ENCODE assay signal across 8 cellular contexts in the genomic region with DNA sequence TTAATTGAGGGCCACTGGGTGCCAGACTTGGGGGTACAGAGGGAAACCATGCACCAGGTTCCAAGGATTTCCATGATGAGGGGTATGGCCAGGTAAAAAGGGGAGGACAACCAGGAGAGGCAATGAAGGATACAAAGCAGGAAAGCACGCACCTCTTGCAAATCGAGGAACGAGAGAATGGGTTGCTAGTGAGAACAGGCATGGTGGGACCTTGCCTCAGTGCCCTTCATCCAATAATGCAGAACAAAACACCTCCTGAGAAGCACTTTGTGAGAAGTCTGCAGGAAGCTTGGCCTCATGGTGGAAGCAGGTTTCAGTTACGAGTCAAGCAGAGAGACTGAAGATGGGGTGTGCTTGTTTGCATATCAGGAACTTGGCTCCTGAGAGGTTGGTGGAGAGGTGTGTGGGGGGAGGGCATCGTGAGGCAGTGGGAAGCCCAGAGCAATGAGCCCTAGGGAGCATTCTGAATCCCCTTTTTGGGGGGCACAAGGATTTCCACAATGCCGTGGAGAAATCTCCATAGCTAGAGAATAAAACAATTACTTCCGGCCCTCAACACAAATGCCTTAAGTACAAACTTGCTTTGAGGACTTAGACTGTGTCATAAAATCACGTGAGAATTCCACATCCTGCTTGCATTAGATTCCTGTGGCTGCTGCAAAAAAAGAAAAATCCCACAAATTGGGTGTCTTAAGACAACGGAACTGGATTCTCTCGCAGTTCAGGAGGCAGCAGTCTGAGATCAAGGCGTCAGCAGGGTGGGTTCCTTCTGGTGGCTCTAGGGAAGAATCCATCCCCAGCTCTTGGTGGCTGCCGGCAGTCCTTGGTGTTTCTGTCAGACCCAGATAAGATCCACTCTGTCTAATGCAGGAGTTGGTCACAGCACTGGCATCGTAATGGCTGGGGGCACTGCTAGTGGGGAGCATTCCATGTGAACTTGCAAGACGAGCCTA. TPM values are rescaled to one million over a fixed set of nuclear protein-coding genes. Genes with fewer than 3 reads are reported as not detected.
DNase-seq lines count a peak whose midpoint lies in the region; ATAC-seq and TF ChIP-seq lines count a peak whose summit lies in the region.

No MANE protein-coding gene starts in this region.

- DNase-seq in AG04449 (ENCODE audit: low read depth, low spot score) (peak; percentile 92), H9 (peak; percentile 43), kidney epithelial cell (ENCODE audit: low read depth) (peak; percentile 88), upper lobe of left lung (peak in 1 of 2 donors; percentile 46), NCI-H1694 treated with DMSO at 0.1 percent for 48 hours (lab: John Stamatoyannopoulos, UW) (no peak), HuH-7.5 (ENCODE audit: low spot score) (no peak)
- no peak for DNase-seq in activated naive CD8-positive, alpha-beta T cell treated with anti-CD3 and anti-CD28 coated beads, Interleukin-2, amount 50 U/mL, for 24 hours
- DNase-seq in activated T-helper 2 cell treated with anti-CD3 and anti-CD28 coated beads, Interferon-gamma antibody, Interleukin-2, Interleukin-4, amounts not matched to agents 10 μg/mL and 5 μg/mL and 100 μg/mL, durations not matched to agents 14 hours and 24 hours and 36 hours (ENCODE audit: low spot score), result no peak

- no peak overlapping the region for H4K8ac ChIP-seq in H9 (replicated peaks; ENCODE audit: insufficient read length, low read depth, low read length)

- H4K20me1 ChIP-seq in H9 (ENCODE audit: control insufficient read depth, insufficient read depth, insufficient read length), result no peaks in the 10 kb centered on the region

- H3K4me1 Mint-ChIP-seq in H9, result peaks cover 18 to 33% of the 10 kb centered on the region in 2 experiments
- H3K4me1 Mint-ChIP-seq in activated naive CD8-positive, alpha-beta T cell treated with anti-CD3 and anti-CD28 coated beads, Interleukin-2, amount 50 U/mL, for 24 hours, result peaks cover 21% of the 10 kb centered on the region
- H3K4me1 Mint-ChIP-seq in activated T-helper 2 cell treated with anti-CD3 and anti-CD28 coated beads, Interferon-gamma antibody, Interleukin-2, Interleukin-4, amounts not matched to agents 10 μg/mL and 5 μg/mL and 100 μg/mL, durations not matched to agents 14 hours and 24 hours and 36 hours (ENCODE audit: low read depth), result peaks cover 11% of the 10 kb centered on the region

- H3K23ac ChIP-seq in H9 (ENCODE audit: insufficient read length, low read depth, low read length), result no peak overlapping the region

- no peaks in the 10 kb centered on the region for H3K36me3 ChIP-seq in kidney epithelial cell (ENCODE audit: control insufficient read depth, insufficient read depth, low read length)
- H3K36me3 ChIP-seq in upper lobe of left lung, result no peaks in the 10 kb centered on the region

- no peak overlapping the region for H3K4me2 ChIP-seq in H9 (ENCODE audit: insufficient read depth, insufficient read length, low read length)

- no peaks in the 10 kb centered on the region for H3K79me2 ChIP-seq in H9 (ENCODE audit: insufficient read depth, low read length)

- H3K23me2 ChIP-seq in H9 (ENCODE audit: insufficient read length, low read depth, low read length, poor library complexity, severe bottlenecking), result no peaks in the 10 kb centered on the region

- H3K27me3 ChIP-seq in H9 (ENCODE audit: insufficient read depth, low read length) (no peaks in the 10 kb centered on the region), kidney epithelial cell (ENCODE audit: control insufficient read depth, insufficient read depth, low read length) (peaks cover 4% of the 10 kb centered on the region), upper lobe of left lung (no peaks in the 10 kb centered on the region)

- H4K5ac ChIP-seq in H9 (ENCODE audit: insufficient read length, low read depth, low read length), result no peak overlapping the region

- peak overlapping the region in 2 of 3 experiments; percentile 45 to 61; a peak in 2 of 7 replicates for H3K27ac Mint-ChIP-seq in H9
- no peak overlapping the region for H3K27ac Mint-ChIP-seq in activated naive CD8-positive, alpha-beta T cell treated with anti-CD3 and anti-CD28 coated beads, Interleukin-2, amount 50 U/mL, for 24 hours
- H3K27ac Mint-ChIP-seq in activated T-helper 2 cell treated with anti-CD3 and anti-CD28 coated beads, Interferon-gamma antibody, Interleukin-2, Interleukin-4, amounts not matched to agents 10 μg/mL and 5 μg/mL and 100 μg/mL, durations not matched to agents 14 hours and 24 hours and 36 hours, result no peak overlapping the region

- no peak overlapping the region for H3K14ac ChIP-seq in H9 (ENCODE audit: insufficient read depth, low read length)

- H3K27ac ChIP-seq in H9 (ENCODE audit: insufficient read length, low read depth, low read length), result no peak overlapping the region
- peak overlapping the region in 2 of 4 donors; percentile 28 to 40 for H3K27ac ChIP-seq in upper lobe of left lung

- H3K4me3 ChIP-seq in AG04449 (ENCODE audit: low read depth, low read length) (peak overlapping the region; percentile 55), kidney epithelial cell (ENCODE audit: low read depth, low read length) (no peak overlapping the region), upper lobe of left lung (peak overlapping the region in 3 of 4 donors; percentile 16 to 32 (median 22))

- H3K4me3 Mint-ChIP-seq in H9, result peak overlapping the region in 1 of 2 experiments; percentile 27; a peak in 1 of 5 replicates
- H3K4me3 Mint-ChIP-seq in activated naive CD8-positive, alpha-beta T cell treated with anti-CD3 and anti-CD28 coated beads, Interleukin-2, amount 50 U/mL, for 24 hours, result peak overlapping the region; percentile 51
- no peak overlapping the region for H3K4me3 Mint-ChIP-seq in activated T-helper 2 cell treated with anti-CD3 and anti-CD28 coated beads, Interferon-gamma antibody, Interleukin-2, Interleukin-4, amounts not matched to agents 10 μg/mL and 5 μg/mL and 100 μg/mL, durations not matched to agents 14 hours and 24 hours and 36 hours (ENCODE audit: low read depth)

- no peak overlapping the region for H3T11ph ChIP-seq in H9 (ENCODE audit: low read length)

- peaks cover 10% of the 10 kb centered on the region for H3K27me3 Mint-ChIP-seq in H9 (ENCODE audit: low read depth)
- peaks cover 3% of the 10 kb centered on the region for H3K27me3 Mint-ChIP-seq in activated naive CD8-positive, alpha-beta T cell treated with anti-CD3 and anti-CD28 coated beads, Interleukin-2, amount 50 U/mL, for 24 hours
- peaks cover 14% of the 10 kb centered on the region for H3K27me3 Mint-ChIP-seq in activated T-helper 2 cell treated with anti-CD3 and anti-CD28 coated beads, Interferon-gamma antibody, Interleukin-2, Interleukin-4, amounts not matched to agents 10 μg/mL and 5 μg/mL and 100 μg/mL, durations not matched to agents 14 hours and 24 hours and 36 hours (ENCODE audit: low read depth)

- H2BK5ac ChIP-seq in H9 (ENCODE audit: insufficient read length, low read length), result no peak overlapping the region

- no peaks in the 10 kb centered on the region for H3K9me3 Mint-ChIP-seq in H9
- H3K9me3 Mint-ChIP-seq in activated naive CD8-positive, alpha-beta T cell treated with anti-CD3 and anti-CD28 coated beads, Interleukin-2, amount 50 U/mL, for 24 hours, result peaks cover 3% of the 10 kb centered on the region
- H3K9me3 Mint-ChIP-seq in activated T-helper 2 cell treated with anti-CD3 and anti-CD28 coated beads, Interferon-gamma antibody, Interleukin-2, Interleukin-4, amounts not matched to agents 10 μg/mL and 5 μg/mL and 100 μg/mL, durations not matched to agents 14 hours and 24 hours and 36 hours, result no peaks in the 10 kb centered on the region

- no peak for TF ChIP-seq CTCF in AG04449 (IDR thresholded peaks at IDR 0.05; ENCODE audit: insufficient read depth, low read length, missing control alignments)
- TF ChIP-seq CTCF in H9 (conservative IDR thresholded peaks at IDR 0.05), result no peak
- TF ChIP-seq CTCF in kidney epithelial cell (IDR thresholded peaks at IDR 0.05; ENCODE audit: insufficient read depth, low read length, poor library complexity, severe bottlenecking), result no peak
- TF ChIP-seq CTCF in upper lobe of left lung (IDR thresholded peaks at IDR 0.05), result no peak

- CTCF ChIA-PET in AG04449 (lab: Yijun Ruan, JAX), result interaction anchor here (0.9 to 2.6 kb wide), 5 partner anchors 10 to 167 kb away, joined by 3 to 15 read pairs (median 5); no protein-coding TSS in a partner anchor

- no peak overlapping the region for H2AFZ ChIP-seq in H9 (ENCODE audit: low read length)

- no CpG with 5 or more reads among the region's 14 CpGs for WGBS in H9 (ENCODE audit: extremely low coverage, insufficient read length, low lambda C conversion rate)
- 15 to 25% methylated on average over 11 to 14 of the region's 14 CpGs for WGBS in upper lobe of left lung, 2 donors

- no peak overlapping the region for H2BK15ac ChIP-seq in H9 (ENCODE audit: low read depth, low read length)

- no peak for TF ChIP-seq EP300 in upper lobe of left lung (IDR thresholded peaks at IDR 0.05)

- no peak for ATAC-seq in activated naive CD8-positive, alpha-beta T cell treated with anti-CD3 and anti-CD28 coated beads, Interleukin-2, amount 50 U/mL, for 24 hours
- peak; percentile 65 to 77 for ATAC-seq in upper lobe of left lung (ENCODE audit: low FRiP score in 2 of 2)

- H2BK20ac ChIP-seq in H9 (ENCODE audit: low read depth, low read length, poor library complexity, severe bottlenecking), result no peak overlapping the region

- H2BK12ac ChIP-seq in H9 (ENCODE audit: insufficient read length, low read depth, low read length), result no peak overlapping the region

- H2AK5ac ChIP-seq in H9 (ENCODE audit: insufficient read length, low read length), result no peak overlapping the region

- no peaks in the 10 kb centered on the region for H3K36me3 Mint-ChIP-seq in H9 (ENCODE audit: insufficient read depth in 1 of 3, low read depth in 3 of 3)
- H3K36me3 Mint-ChIP-seq in activated naive CD8-positive, alpha-beta T cell treated with anti-CD3 and anti-CD28 coated beads, Interleukin-2, amount 50 U/mL, for 24 hours (ENCODE audit: low read depth), result no peaks in the 10 kb centered on the region
- no peaks in the 10 kb centered on the region for H3K36me3 Mint-ChIP-seq in activated T-helper 2 cell treated with anti-CD3 and anti-CD28 coated beads, Interferon-gamma antibody, Interleukin-2, Interleukin-4, amounts not matched to agents 10 μg/mL and 5 μg/mL and 100 μg/mL, durations not matched to agents 14 hours and 24 hours and 36 hours (ENCODE audit: low read depth)

- H3K4ac ChIP-seq in H9 (ENCODE audit: low read depth, low read length), result no peak overlapping the region

- H3K56ac ChIP-seq in H9 (ENCODE audit: insufficient read length, low read depth, low read length), result no peak overlapping the region

- no peak for TF ChIP-seq POLR2A in upper lobe of left lung (IDR thresholded peaks at IDR 0.05)

- H4K91ac ChIP-seq in H9 (ENCODE audit: insufficient read length, low read depth, low read length), result no peak overlapping the region

- no peak overlapping the region for H3K9ac ChIP-seq in H9 (ENCODE audit: extremely low read depth, insufficient read length, low read length)

- H2BK120ac ChIP-seq in H9 (ENCODE audit: low read depth, low read length, poor library complexity, severe bottlenecking), result no peak overlapping the region

- H3K79me1 ChIP-seq in H9 (ENCODE audit: insufficient read depth, low read depth, low read length, poor library complexity, severe bottlenecking), result no peaks in the 10 kb centered on the region

- POLR2A ChIA-PET in AG04449 (lab: Yijun Ruan, JAX), result interaction anchor here (0.6 kb wide), 1 partner anchor 13 kb away, joined by 3 read pairs; no protein-coding TSS in a partner anchor

- H3K9me3 ChIP-seq in H9 (ENCODE audit: control insufficient read depth, low read depth, low read length), result no peaks in the 10 kb centered on the region
- H3K9me3 ChIP-seq in upper lobe of left lung, result no peaks in the 10 kb centered on the region

- peak overlapping the region; percentile 53 for H3K18ac ChIP-seq in H9 (ENCODE audit: insufficient read length, low read depth, low read length)

- H3K4me1 ChIP-seq in H9 (ENCODE audit: insufficient read depth, low read length), result peaks cover 5% of the 10 kb centered on the region; the same call in 1 of the 2 replicates
- H3K4me1 ChIP-seq in upper lobe of left lung, result peaks cover 5 to 13% (median 11%) of the 10 kb centered on the region in 4 donors

- intact Hi-C loops in activated T-helper 2 cell treated with anti-CD3 and anti-CD28 coated beads, Interferon-gamma antibody, Interleukin-2, Interleukin-4, amounts not matched to agents 10 μg/mL and 5 μg/mL and 100 μg/mL, durations not matched to agents 14 hours and 24 hours and 36 hours (cut with micrococcal nuclease), result no loop called here

RNA-seq across cellular contexts. Expression of gene BACE2, which starts 54.9 kb away (rescaled TPM):
- total RNA-seq in H9 (2021), result 8.0 and 8.3 TPM in 2 replicates
- 81.0 and 82.8 TPM in 2 replicates for total RNA-seq in kidney epithelial cell
- total RNA-seq in upper lobe of left lung, result 10 to 100 TPM; 15.1 to 43.0 (median 26.3) TPM
- 2.2 and 2.6 TPM in 2 replicates for total RNA-seq in activated T-helper 2 cell treated with anti-CD3 and anti-CD28 coated beads, Interferon-gamma antibody, Interleukin-2, Interleukin-4, amounts not matched to agents 10 μg/mL and 5 μg/mL and 100 μg/mL, durations not matched to agents 14 hours and 24 hours and 36 hours

Comparison
In these comparisons a context has a peak if more than half of its experiments do, and no peak if none do; other contexts are left out.
1. DNase-seq: peak in AG04449 (single experiment), H9 (single experiment) and kidney epithelial cell (single experiment); none in activated naive CD8-positive, alpha-beta T cell treated with anti-CD3 and anti-CD28 coated beads, Interleukin-2, amount 50 U/mL, for 24 hours (single experiment), activated T-helper 2 cell treated with anti-CD3 and anti-CD28 coated beads, Interferon-gamma antibody, Interleukin-2, Interleukin-4, amounts not matched to agents 10 μg/mL and 5 μg/mL and 100 μg/mL, durations not matched to agents 14 hours and 24 hours and 36 hours (single experiment), NCI-H1694 treated with DMSO at 0.1 percent for 48 hours (single experiment) and HuH-7.5 (single experiment).
2. H3K27ac Mint-ChIP-seq: peak in H9 (2 of 3); none in activated naive CD8-positive, alpha-beta T cell treated with anti-CD3 and anti-CD28 coated beads, Interleukin-2, amount 50 U/mL, for 24 hours (single experiment) and activated T-helper 2 cell treated with anti-CD3 and anti-CD28 coated beads, Interferon-gamma antibody, Interleukin-2, Interleukin-4, amounts not matched to agents 10 μg/mL and 5 μg/mL and 100 μg/mL, durations not matched to agents 14 hours and 24 hours and 36 hours (single experiment).